17 cellular contexts compared by ENCODE assay signal in the genomic region with DNA sequence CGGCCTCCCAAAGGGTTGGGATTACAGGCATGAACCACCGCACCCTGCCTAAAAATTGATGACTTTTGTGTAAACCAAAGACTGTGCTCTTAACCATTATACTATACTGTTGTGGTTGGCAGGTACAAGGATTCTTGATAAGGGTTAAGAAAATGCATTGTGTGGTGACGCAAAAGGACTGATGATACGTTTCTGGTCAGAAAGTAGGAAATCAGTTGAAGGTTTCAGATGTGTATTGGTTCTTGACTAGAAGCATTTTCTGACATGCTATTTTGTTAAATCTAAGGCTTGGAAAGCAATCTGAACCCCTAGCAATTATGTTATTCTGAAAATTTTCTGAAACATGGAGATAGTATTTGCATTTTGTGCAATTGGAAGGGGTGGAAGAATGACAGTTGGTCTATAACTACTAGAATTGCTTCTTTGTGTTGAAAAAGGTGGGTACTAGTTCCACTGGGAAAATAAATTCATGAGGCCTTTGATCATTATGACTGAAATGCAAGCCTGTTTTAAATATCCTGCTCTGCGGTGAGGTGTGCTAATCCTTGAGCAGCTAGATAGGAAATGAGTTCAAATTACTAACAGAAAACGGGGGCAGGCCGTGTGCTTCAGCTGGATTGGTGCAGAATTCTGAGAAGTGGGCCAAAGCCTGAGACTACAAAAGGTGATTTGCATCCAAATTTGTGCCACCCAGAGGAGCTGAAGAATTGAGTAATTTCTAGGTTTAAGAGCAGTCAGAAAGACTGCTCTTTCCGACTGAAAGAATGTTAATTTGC. TPM values are rescaled to one million over a fixed set of nuclear protein-coding genes. Genes with fewer than 3 reads are reported as not detected.
DNase-seq lines count a peak whose midpoint lies in the region; ATAC-seq and TF ChIP-seq lines count a peak whose summit lies in the region.
"Had no signal": no experiment of that assay in that cellular context is flagged by ENCODE, and none has a peak within 500 bp of the region (broad histone marks: within the 10 kb centered on the region; RNA-seq: fewer than 3 reads in every experiment).

No MANE protein-coding gene starts in this region.

- no peak for ATAC-seq in CD4-positive, alpha-beta T cell (ENCODE audit: poor library complexity)
- ATAC-seq in T-helper 17 cell (no peak), HG02840 (IDR thresholded peaks at IDR 0.05; ENCODE audit: low FRiP score, unreplicated experiment) (no peak)
- ATAC-seq: GM23338, PC-3 had no signal

- DNase-seq in CD4-positive, alpha-beta T cell, result no peak
- no peak for DNase-seq in T-helper 17 cell
- no peak for DNase-seq in cerebellum (ENCODE audit: low spot score)
- no peak for DNase-seq in NCI-H2081 treated with DMSO at 0.1 percent for 48 hours (lab: John Stamatoyannopoulos, UW)
- DNase-seq: BE2C, DMS153, HFFc6, Kasumi-1, NCI-H1436, NCI-H2081, NCI-H2227 treated with DMSO at 0.1 percent for 48 hours, NCI-H524 treated with DMSO at 0.1 percent for 48 hours, PC-3 had no signal

- no peaks in the 10 kb centered on the region for H3K9me3 Mint-ChIP-seq in CD4-positive, alpha-beta T cell
- H3K9me3 Mint-ChIP-seq: HFFc6 had no signal

- H3K4me1 Mint-ChIP-seq in CD4-positive, alpha-beta T cell (ENCODE audit: low read depth), result peaks cover 35% of the 10 kb centered on the region
- H3K4me1 Mint-ChIP-seq in T-helper 17 cell, result peaks cover 34% of the 10 kb centered on the region

- peaks cover 22% of the 10 kb centered on the region for H3K36me3 Mint-ChIP-seq in CD4-positive, alpha-beta T cell (ENCODE audit: low read depth)
- peaks cover 2% of the 10 kb centered on the region for H3K36me3 Mint-ChIP-seq in T-helper 17 cell (ENCODE audit: low read depth)

- no peaks in the 10 kb centered on the region for H4K20me1 ChIP-seq in neural cell (ENCODE audit: insufficient read depth)

- H3K36me3 ChIP-seq in HEK293 (ENCODE audit: control insufficient read depth in 2 of 2, insufficient read depth in 1 of 2, low read length in 2 of 2) (no peaks in the 10 kb centered on the region), neural cell (ENCODE audit: insufficient read depth, low read length) (no peaks in the 10 kb centered on the region)
- H3K36me3 ChIP-seq: BE2C had no signal

- CTCF ChIA-PET in CD4-positive, alpha-beta T cell (lab: Charles Lee), result interaction anchor here (1.1 kb wide), 1 partner anchor 47 kb away, joined by 3 read pairs; no protein-coding TSS in a partner anchor
- CTCF ChIA-PET in HEK293 (lab: Yijun Ruan, JAX), result interaction anchor here (0.6 kb wide), 1 partner anchor 152 kb away, joined by 3 read pairs; no protein-coding TSS in a partner anchor

- no peak overlapping the region for H3K27ac ChIP-seq in CD4-positive, alpha-beta T cell (ENCODE audit: low read depth, low read length)
- H3K27ac ChIP-seq in HEK293 (ENCODE audit: extremely low read depth, low read depth, low read length) (no peak overlapping the region), neural cell (ENCODE audit: low read length) (no peak overlapping the region)

- H3K4me2 ChIP-seq in neural cell (ENCODE audit: low read length), result no peak overlapping the region
- H3K4me2 ChIP-seq: GM23338 had no signal

- H3K79me2 ChIP-seq in neural cell (replicated peaks; ENCODE audit: insufficient read depth, low read length), result peaks cover 18% of the 10 kb centered on the region

- H2AFZ ChIP-seq in neural cell (ENCODE audit: low read depth, low read length), result peak overlapping the region; percentile 25
- H2AFZ ChIP-seq: GM23338 had no signal

- no peak overlapping the region for H3K27ac Mint-ChIP-seq in CD4-positive, alpha-beta T cell
- peak overlapping the region; percentile 9 for H3K27ac Mint-ChIP-seq in T-helper 17 cell
- H3K27ac Mint-ChIP-seq: GM23338, HFFc6 had no signal

- H3K27me3 ChIP-seq in CD4-positive, alpha-beta T cell (ENCODE audit: control insufficient read depth, insufficient read depth, low read length), result no peaks in the 10 kb centered on the region
- no peaks in the 10 kb centered on the region for H3K27me3 ChIP-seq in neural cell (ENCODE audit: insufficient read depth, low read depth, low read length)
- H3K27me3 ChIP-seq: BE2C had no signal

- no peaks in the 10 kb centered on the region for H3K9me2 ChIP-seq in neural cell (ENCODE audit: insufficient read depth, low read length)

- TF ChIP-seq RAD21 in neural cell (conservative IDR thresholded peaks at IDR 0.05), result no peak

- H3K4me3 Mint-ChIP-seq in CD4-positive, alpha-beta T cell, result peak overlapping the region; percentile 8
- H3K4me3 Mint-ChIP-seq in T-helper 17 cell, result no peak overlapping the region
- H3K4me3 Mint-ChIP-seq: GM23338, HFFc6 had no signal

- TF ChIP-seq EP300 in neural cell (conservative IDR thresholded peaks at IDR 0.05; ENCODE audit: poor library complexity, severe bottlenecking), result no peak

- no peaks in the 10 kb centered on the region for H3K27me3 Mint-ChIP-seq in CD4-positive, alpha-beta T cell
- H3K27me3 Mint-ChIP-seq in T-helper 17 cell, result no peaks in the 10 kb centered on the region

- no peak for TF ChIP-seq CTCF in CD4-positive, alpha-beta T cell (IDR thresholded peaks at IDR 0.05)
- TF ChIP-seq CTCF in HEK293 (tag by site-specific recombination; IDR thresholded peaks at IDR 0.05) (no peak), neural cell (IDR thresholded peaks at IDR 0.05; ENCODE audit: poor library complexity, severe bottlenecking) (no peak)

- H3K4me3 ChIP-seq in HEK293 (ENCODE audit: low read depth, low read length), result no peak overlapping the region
- H3K4me3 ChIP-seq in neural cell (ENCODE audit: low read length), result no peak overlapping the region
- H3K4me3 ChIP-seq: GM23338 had no signal

- no peaks in the 10 kb centered on the region for H3F3A ChIP-seq in neural cell (ENCODE audit: insufficient read depth, low read length, poor library complexity, severe bottlenecking)

- POLR2A ChIA-PET in CD4-positive, alpha-beta T cell (lab: Charles Lee), result no interaction called here
- POLR2A ChIA-PET in HEK293 (lab: Yijun Ruan, JAX), result no interaction called here

- no peak overlapping the region for H3K9ac ChIP-seq in neural cell (ENCODE audit: low read length)

- H3K4me1 ChIP-seq in HEK293 (ENCODE audit: control insufficient read depth, insufficient read depth, low read length), result no peaks in the 10 kb centered on the region
- H3K4me1 ChIP-seq: BE2C had no signal

- H3K9me3 ChIP-seq in CD4-positive, alpha-beta T cell (ENCODE audit: control insufficient read depth, low read length), result no peaks in the 10 kb centered on the region
- H3K9me3 ChIP-seq in HEK293 (ENCODE audit: control insufficient read depth, insufficient read depth, low read depth, low read length) (no peaks in the 10 kb centered on the region), T-helper 17 cell (ENCODE audit: control insufficient read depth, low read length, poor library complexity, severe bottlenecking) (no peaks in the 10 kb centered on the region), neural cell (ENCODE audit: low read length) (no peaks in the 10 kb centered on the region)
- H3K9me3 ChIP-seq: BE2C had no signal

- intact Hi-C loops in CD4-positive, alpha-beta T cell (cut with DNase I, micrococcal nuclease), result no loop called here

TF ChIP-seq in HEK293, 187 proteins besides CTCF, POLR2A, EP300 and RAD21 (continues in another document):
- 0 out of 2 replicates have a peak, but pooled peaks have one; percentile 17 for TF ChIP-seq OSR2 (tag by site-specific recombination; IDR thresholded peaks at IDR 0.05)
- TF ChIP-seq YY1 (tag by site-specific recombination; IDR thresholded peaks at IDR 0.05), result no peak
- no peak for TF ChIP-seq ZNF521 (tag by site-specific recombination; IDR thresholded peaks at IDR 0.05)

TF ChIP-seq in neural cell, 6 proteins besides CTCF, POLR2A, EP300 and RAD21:
- TF ChIP-seq POLR2AphosphoS5 (IDR thresholded peaks at IDR 0.05) (no peak), TAF1 (IDR thresholded peaks at IDR 0.05; ENCODE audit: low read depth) (no peak), MXI1 (conservative IDR thresholded peaks at IDR 0.05; ENCODE audit: poor library complexity, severe bottlenecking) (no peak), EZH2 (IDR thresholded peaks at IDR 0.05; ENCODE audit: borderline replicate concordance, insufficient read depth, low read length, poor library complexity, severe bottlenecking) (no peak), SMC3 (conservative IDR thresholded peaks at IDR 0.05; ENCODE audit: poor library complexity) (no peak)
- TF ChIP-seq, protein P1, sequence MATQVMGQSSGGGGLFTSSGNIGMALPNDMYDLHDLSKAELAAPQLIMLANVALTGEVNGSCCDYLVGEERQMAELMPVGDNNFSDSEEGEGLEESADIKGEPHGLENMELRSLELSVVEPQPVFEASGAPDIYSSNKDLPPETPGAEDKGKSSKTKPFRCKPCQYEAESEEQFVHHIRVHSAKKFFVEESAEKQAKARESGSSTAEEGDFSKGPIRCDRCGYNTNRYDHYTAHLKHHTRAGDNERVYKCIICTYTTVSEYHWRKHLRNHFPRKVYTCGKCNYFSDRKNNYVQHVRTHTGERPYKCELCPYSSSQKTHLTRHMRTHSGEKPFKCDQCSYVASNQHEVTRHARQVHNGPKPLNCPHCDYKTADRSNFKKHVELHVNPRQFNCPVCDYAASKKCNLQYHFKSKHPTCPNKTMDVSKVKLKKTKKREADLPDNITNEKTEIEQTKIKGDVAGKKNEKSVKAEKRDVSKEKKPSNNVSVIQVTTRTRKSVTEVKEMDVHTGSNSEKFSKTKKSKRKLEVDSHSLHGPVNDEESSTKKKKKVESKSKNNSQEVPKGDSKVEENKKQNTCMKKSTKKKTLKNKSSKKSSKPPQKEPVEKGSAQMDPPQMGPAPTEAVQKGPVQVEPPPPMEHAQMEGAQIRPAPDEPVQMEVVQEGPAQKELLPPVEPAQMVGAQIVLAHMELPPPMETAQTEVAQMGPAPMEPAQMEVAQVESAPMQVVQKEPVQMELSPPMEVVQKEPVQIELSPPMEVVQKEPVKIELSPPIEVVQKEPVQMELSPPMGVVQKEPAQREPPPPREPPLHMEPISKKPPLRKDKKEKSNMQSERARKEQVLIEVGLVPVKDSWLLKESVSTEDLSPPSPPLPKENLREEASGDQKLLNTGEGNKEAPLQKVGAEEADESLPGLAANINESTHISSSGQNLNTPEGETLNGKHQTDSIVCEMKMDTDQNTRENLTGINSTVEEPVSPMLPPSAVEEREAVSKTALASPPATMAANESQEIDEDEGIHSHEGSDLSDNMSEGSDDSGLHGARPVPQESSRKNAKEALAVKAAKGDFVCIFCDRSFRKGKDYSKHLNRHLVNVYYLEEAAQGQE (IDR thresholded peaks at IDR 0.05; ENCODE audit: borderline replicate concordance), result no peak

RNA-seq across cellular contexts. Expression of a gene that starts 2.7 kb away (rescaled TPM):
- 10 to 100 TPM; 50.2 TPM for total RNA-seq in CD4-positive, alpha-beta T cell
- total RNA-seq in T-helper 17 cell (10 to 100 TPM; 62.4 to 66.5 TPM), cerebellum (56.1 TPM)
- polyA plus RNA-seq in neural cell, result 21.8 and 22.9 TPM in 2 replicates
- polyA minus RNA-seq in neural cell, result 64.0 and 106 TPM in 2 replicates
